In genomic region chr2:98507461-98507860, GRCh38 we compare ENCODE assay signal across 11 cellular contexts.
DNase-seq lines count a peak whose midpoint lies in the region; ATAC-seq and TF ChIP-seq lines count a peak whose summit lies in the region.
"Had no signal": no experiment of that assay in that cellular context is flagged by ENCODE, and none has a peak within 500 bp of the region (broad histone marks: within the 10 kb centered on the region; RNA-seq: fewer than 3 reads in every experiment).

No MANE protein-coding gene starts in this region.

- H3K9me3 Mint-ChIP-seq in activated T-cell treated with anti-CD3 and anti-CD28 coated beads, Interleukin-2, amount 50 U/mL, for 24 hours, result no peaks in the 10 kb centered on the region
- H3K9me3 Mint-ChIP-seq in T-cell (no peaks in the 10 kb centered on the region), glutamatergic neuron (ENCODE audit: unreplicated experiment) (peaks cover 3% of the 10 kb centered on the region)
- no peaks in the 10 kb centered on the region for H3K9me3 Mint-ChIP-seq in stimulated activated memory B cell treated with anti-CD40 and anti-IgM and Interleukin-4, amounts not matched to agents 10 μg/mL and 1 μg/mL and 100 μg/mL, for 72 hours

- CTCF ChIA-PET in T-cell (lab: Charles Lee), result interaction anchor here in 1 of 2 donors (0.8 kb wide), 1 partner anchor 61 kb away, joined by 3 read pairs; no protein-coding TSS in a partner anchor

- H3K4me3 Mint-ChIP-seq in activated T-cell treated with anti-CD3 and anti-CD28 coated beads, Interleukin-2, amount 50 U/mL, for 24 hours, result no peak overlapping the region
- H3K4me3 Mint-ChIP-seq in T-cell (peak overlapping the region in 1 of 3 donors; percentile 53), glutamatergic neuron (ENCODE audit: unreplicated experiment) (no peak overlapping the region)
- H3K4me3 Mint-ChIP-seq in stimulated activated memory B cell treated with anti-CD40 and anti-IgM and Interleukin-4, amounts not matched to agents 10 μg/mL and 1 μg/mL and 100 μg/mL, for 72 hours, result no peak overlapping the region

- H3K36me3 Mint-ChIP-seq in activated T-cell treated with anti-CD3 and anti-CD28 coated beads, Interleukin-2, amount 50 U/mL, for 24 hours (ENCODE audit: low read depth), result peaks cover 30% of the 10 kb centered on the region
- H3K36me3 Mint-ChIP-seq in T-cell (peaks cover 24% of the 10 kb centered on the region), glutamatergic neuron (ENCODE audit: unreplicated experiment) (no peaks in the 10 kb centered on the region)
- H3K36me3 Mint-ChIP-seq in stimulated activated memory B cell treated with anti-CD40 and anti-IgM and Interleukin-4, amounts not matched to agents 10 μg/mL and 1 μg/mL and 100 μg/mL, for 72 hours, result no peaks in the 10 kb centered on the region

- peak overlapping the region; percentile 91 for H3K27ac Mint-ChIP-seq in activated T-cell treated with anti-CD3 and anti-CD28 coated beads, Interleukin-2, amount 50 U/mL, for 24 hours
- H3K27ac Mint-ChIP-seq in T-cell (peak overlapping the region; percentile 50 to 59), glutamatergic neuron (ENCODE audit: unreplicated experiment) (peak overlapping the region; percentile 2)
- peak overlapping the region; percentile 40 for H3K27ac Mint-ChIP-seq in stimulated activated memory B cell treated with anti-CD40 and anti-IgM and Interleukin-4, amounts not matched to agents 10 μg/mL and 1 μg/mL and 100 μg/mL, for 72 hours

- ATAC-seq in T-cell (replicated peaks in 1 of 4), result no peak
- ATAC-seq in stimulated activated memory B cell treated with anti-CD40 and anti-IgM and Interleukin-4, amounts not matched to agents 10 μg/mL and 1 μg/mL and 100 μg/mL, for 72 hours, result no peak
- ATAC-seq in HG02938 (IDR thresholded peaks at IDR 0.05; ENCODE audit: unreplicated experiment), result no peak

- DNase-seq in activated T-cell treated with anti-CD3 and anti-CD28 coated beads, Interleukin-2, amount 50 U/mL, for 24 hours, result no peak
- no peak for DNase-seq in activated T-cell treated with anti-CD3 and anti-CD28 coated beads, Interleukin-2, amount 50 U/mL, for 1 hour
- DNase-seq in T-cell (no peak), glutamatergic neuron (no peak), hepatic stellate cell (ENCODE audit: low spot score) (no peak), NCI-H1436 (lab: John Stamatoyannopoulos, UW) (no peak)
- DNase-seq: activated effector memory CD4-positive, alpha-beta T cell treated with Interleukin-2 at 50 U/mL for 16 hours; SK-N-SH; stimulated activated CD4-positive, alpha-beta T cell treated with anti-CD3 and anti-CD28 coated beads, Interleukin-12 subunit alpha, Interleukin-12 subunit beta, amount 100 ng/mL, for 4 hours had no signal

- peaks cover 98% of the 10 kb centered on the region for H3K4me1 Mint-ChIP-seq in activated T-cell treated with anti-CD3 and anti-CD28 coated beads, Interleukin-2, amount 50 U/mL, for 24 hours (ENCODE audit: low read depth)
- peaks cover 96 to 98% (median 97%) of the 10 kb centered on the region in 3 donors for H3K4me1 Mint-ChIP-seq in T-cell
- H3K4me1 Mint-ChIP-seq in glutamatergic neuron (ENCODE audit: low read depth, unreplicated experiment), result peaks cover 2% of the 10 kb centered on the region
- peaks cover 35% of the 10 kb centered on the region for H3K4me1 Mint-ChIP-seq in stimulated activated memory B cell treated with anti-CD40 and anti-IgM and Interleukin-4, amounts not matched to agents 10 μg/mL and 1 μg/mL and 100 μg/mL, for 72 hours

- POLR2A ChIA-PET in T-cell (lab: Charles Lee), result no interaction called here

- no peaks in the 10 kb centered on the region for H3K27me3 Mint-ChIP-seq in activated T-cell treated with anti-CD3 and anti-CD28 coated beads, Interleukin-2, amount 50 U/mL, for 24 hours
- H3K27me3 Mint-ChIP-seq in T-cell (no peaks in the 10 kb centered on the region), glutamatergic neuron (ENCODE audit: unreplicated experiment) (peaks cover 4% of the 10 kb centered on the region)
- no peaks in the 10 kb centered on the region for H3K27me3 Mint-ChIP-seq in stimulated activated memory B cell treated with anti-CD40 and anti-IgM and Interleukin-4, amounts not matched to agents 10 μg/mL and 1 μg/mL and 100 μg/mL, for 72 hours

- no peak for TF ChIP-seq CTCF in glutamatergic neuron (IDR thresholded peaks at IDR 0.05; ENCODE audit: partially characterized antibody, unreplicated experiment)

Comparison
In these comparisons a context has a peak if more than half of its experiments do, and no peak if none do; other contexts are left out.
1. H3K27ac Mint-ChIP-seq: peak in every context shown above with its lines; median percentile 91 in activated T-cell treated with anti-CD3 and anti-CD28 coated beads, Interleukin-2, amount 50 U/mL, for 24 hours; 54 in T-cell; 40 in stimulated activated memory B cell treated with anti-CD40 and anti-IgM and Interleukin-4, amounts not matched to agents 10 μg/mL and 1 μg/mL and 100 μg/mL, for 72 hours; 2 in glutamatergic neuron.